11 cellular contexts compared by ENCODE assay signal in genomic region chr2:194319222-194319992, GRCh38.
DNase-seq lines count a peak whose midpoint lies in the region; ATAC-seq, FAIRE-seq and TF ChIP-seq lines count a peak whose summit lies in the region.
"Had no signal": no experiment of that assay in that cellular context is flagged by ENCODE, and none has a peak within 500 bp of the region (broad histone marks: within the 10 kb centered on the region; RNA-seq: fewer than 3 reads in every experiment).

No MANE protein-coding gene starts in this region.

- peak; percentile 57 for TF ChIP-seq CTCF in Loucy (conservative IDR thresholded peaks at IDR 0.05; ENCODE audit: low read length)
- TF ChIP-seq CTCF in HepG2 (CRISPR knock-in tag; IDR thresholded peaks at IDR 0.05) = no peak; the same call in 1 of the 2 replicates
- TF ChIP-seq CTCF in CD4-positive, alpha-beta T cell (IDR thresholded peaks at IDR 0.05) = no peak

- no peaks in the 10 kb centered on the region for H3K4me1 Mint-ChIP-seq in CD4-positive, alpha-beta T cell (ENCODE audit: low read depth)
- H3K4me1 Mint-ChIP-seq: activated B cell treated with CpG ODN at 0.5 μM for 24 hours had no signal

- H3K9me2 ChIP-seq in Loucy (replicated peaks; ENCODE audit: low read depth, low read length) = no peaks in the 10 kb centered on the region

- POLR2A ChIA-PET in HepG2 (lab: Yijun Ruan, JAX) = no interaction called here
- POLR2A ChIA-PET in CD4-positive, alpha-beta T cell (lab: Charles Lee) = no interaction called here

- H3K4me3 ChIP-seq in Loucy (ENCODE audit: low read length, poor library complexity, severe bottlenecking) (no peak overlapping the region), HepG2 (replicated peaks in 1 of 3; ENCODE audit: insufficient read depth in 1 of 3, low read depth in 2 of 3, low read length in 3 of 3) (no peak overlapping the region)

- no peaks in the 10 kb centered on the region for H4K20me1 ChIP-seq in Loucy (ENCODE audit: insufficient read depth, low read length, poor library complexity, severe bottlenecking)
- no peaks in the 10 kb centered on the region for H4K20me1 ChIP-seq in HepG2 (ENCODE audit: insufficient read depth, low read length)

- DNase-seq in HepG2 (ENCODE audit: low spot score) (peak; percentile 30), NCI-H1417 treated with DMSO at 0.1 percent for 48 hours (lab: John Stamatoyannopoulos, UW) (no peak), ecto neural progenitor cell (ENCODE audit: low spot score) (no peak)
- DNase-seq in CD4-positive, alpha-beta T cell = no peak
- DNase-seq: activated B cell treated with CpG ODN at 0.5 μM for 24 hours; amygdala; stimulated activated CD4-positive, alpha-beta T cell treated with anti-CD3 and anti-CD28 coated beads, Interleukin-4, amount 100 ng/mL, for 4 hours had no signal

- no peak for FAIRE-seq in HepG2 (lab: Jason Lieb, UNC)

- no peak overlapping the region for H3K4me3 Mint-ChIP-seq in CD4-positive, alpha-beta T cell
- H3K4me3 Mint-ChIP-seq: activated B cell treated with CpG ODN at 0.5 μM for 24 hours had no signal

- H3K36me3 ChIP-seq in Loucy (ENCODE audit: insufficient read depth, low read length) (no peaks in the 10 kb centered on the region), HepG2 (replicated peaks in 1 of 2; ENCODE audit: control insufficient read depth in 1 of 2, insufficient read depth in 2 of 2, low read length in 2 of 2) (no peaks in the 10 kb centered on the region)

- no peaks in the 10 kb centered on the region for H3F3A ChIP-seq in Loucy (ENCODE audit: low read depth)

- no peak overlapping the region for H2AFZ ChIP-seq in Loucy (ENCODE audit: low read length)
- no peak overlapping the region for H2AFZ ChIP-seq in HepG2 (ENCODE audit: low read length)

- no TSS peak for BruUV-seq in HepG2 (replicated peaks; lab: Mats Ljungman, UMichigan)

- no peak for TF ChIP-seq POLR2A in HepG2 (IDR thresholded peaks at IDR 0.05; ENCODE audit: insufficient read depth in 1 of 2, low read depth in 2 of 2, low read length in 2 of 2)

- H3K4me1 ChIP-seq in Loucy (ENCODE audit: insufficient read depth, low read length, poor library complexity, severe bottlenecking) = no peaks in the 10 kb centered on the region
- no peaks in the 10 kb centered on the region for H3K4me1 ChIP-seq in HepG2 (ENCODE audit: insufficient read depth, low read length)

- intact Hi-C loops in HepG2 (cut with micrococcal nuclease; ENCODE audit: unreplicated experiment) = no loop called here
- intact Hi-C loops in CD4-positive, alpha-beta T cell (cut with DNase I, micrococcal nuclease) = no loop called here

- H3K27ac Mint-ChIP-seq in CD4-positive, alpha-beta T cell = no peak overlapping the region
- H3K27ac Mint-ChIP-seq: activated B cell treated with CpG ODN at 0.5 μM for 24 hours had no signal

- H3K9ac ChIP-seq in Loucy (ENCODE audit: low read depth, low read length, poor library complexity, severe bottlenecking) (no peak overlapping the region), HepG2 (ENCODE audit: insufficient read depth, low read depth, low read length) (no peak overlapping the region)

- ATAC-seq in GM18909 (IDR thresholded peaks at IDR 0.05; ENCODE audit: poor library complexity, unreplicated experiment) (peak; percentile 70), HG02623 (IDR thresholded peaks at IDR 0.05; ENCODE audit: unreplicated experiment) (peak; percentile 82), HepG2 (peak; percentile 75), HG03095 (IDR thresholded peaks at IDR 0.05; ENCODE audit: unreplicated experiment) (no peak)
- no peak for ATAC-seq in CD4-positive, alpha-beta T cell (ENCODE audit: poor library complexity)

- no peaks in the 10 kb centered on the region for H3K27me3 Mint-ChIP-seq in CD4-positive, alpha-beta T cell
- H3K27me3 Mint-ChIP-seq: activated B cell treated with CpG ODN at 0.5 μM for 24 hours had no signal

- no peaks in the 10 kb centered on the region for H3K27me3 ChIP-seq in Loucy (ENCODE audit: insufficient read depth, low read length, poor library complexity, severe bottlenecking)
- no peaks in the 10 kb centered on the region for H3K27me3 ChIP-seq in HepG2 (ENCODE audit: control insufficient read depth in 1 of 2, insufficient read depth in 2 of 2, low read length in 2 of 2)
- no peaks in the 10 kb centered on the region for H3K27me3 ChIP-seq in CD4-positive, alpha-beta T cell (ENCODE audit: control insufficient read depth, insufficient read depth, low read length)

- no peaks in the 10 kb centered on the region for H3K36me3 Mint-ChIP-seq in CD4-positive, alpha-beta T cell (ENCODE audit: low read depth)

- H3K4me2 ChIP-seq in Loucy (ENCODE audit: low read depth, low read length, poor library complexity, severe bottlenecking) = no peak overlapping the region
- H3K4me2 ChIP-seq in HepG2 (ENCODE audit: low read depth, low read length) = no peak overlapping the region

- in situ Hi-C loops in HepG2 (cut with HindIII; ENCODE audit: extremely low pct_ligation_motif_present, low pct_unique_long_range_greater_than_20kb) = no loop called here

- no peaks in the 10 kb centered on the region for H3K79me2 ChIP-seq in Loucy (ENCODE audit: insufficient read depth, low read length)
- no peaks in the 10 kb centered on the region for H3K79me2 ChIP-seq in HepG2 (ENCODE audit: insufficient read depth, low read length)

- no peaks in the 10 kb centered on the region for H3K9me3 Mint-ChIP-seq in CD4-positive, alpha-beta T cell
- H3K9me3 Mint-ChIP-seq: activated B cell treated with CpG ODN at 0.5 μM for 24 hours had no signal

- WGBS in HepG2 (ENCODE audit: low lambda C conversion rate) = 19% methylated on average over 4 of the region's 4 CpGs

- no peak for TF ChIP-seq RAD21 in HepG2 (CRISPR knock-in tag; IDR thresholded peaks at IDR 0.05)

- H3K9me3 ChIP-seq in Loucy (ENCODE audit: insufficient read depth, low read depth, low read length) (no peaks in the 10 kb centered on the region), HepG2 (ENCODE audit: low read length) (no peaks in the 10 kb centered on the region)
- no peaks in the 10 kb centered on the region for H3K9me3 ChIP-seq in CD4-positive, alpha-beta T cell (ENCODE audit: control insufficient read depth, low read length)

- TF ChIP-seq EP300 in HepG2 (IDR thresholded peaks at IDR 0.05; ENCODE audit: low read depth in 2 of 2, low read length in 2 of 2) (no peak), HepG2 (CRISPR knock-in tag; IDR thresholded peaks at IDR 0.05; ENCODE audit: borderline replicate concordance) (no peak)

- no peak overlapping the region for H3K27ac ChIP-seq in HepG2 (ENCODE audit: extremely low read length, insufficient read depth, low read length)
- H3K27ac ChIP-seq in CD4-positive, alpha-beta T cell (ENCODE audit: low read depth, low read length) = no peak overlapping the region

- CTCF ChIA-PET in HepG2 (lab: Yijun Ruan, JAX; ENCODE audit: low intra/inter-chr PET ratio, low total read pairs) = interaction anchor here (1.1 kb wide), 1 partner anchor 999 kb away, joined by 3 read pairs; no protein-coding TSS in a partner anchor
- CTCF ChIA-PET in CD4-positive, alpha-beta T cell (lab: Charles Lee) = no interaction called here

TF ChIP-seq in HepG2, 621 proteins besides CTCF, POLR2A, EP300 and RAD21 (continues in another document):
- TF ChIP-seq ATF4 (CRISPR knock-in tag; IDR thresholded peaks at IDR 0.05) (no peak), MNT (IDR thresholded peaks at IDR 0.05) (peak; percentile 84), CENPX (CRISPR knock-in tag; IDR thresholded peaks at IDR 0.05) (no peak), PHF8 (CRISPR knock-in tag; IDR thresholded peaks at IDR 0.05) (no peak), ZNF556 (CRISPR knock-in tag; IDR thresholded peaks at IDR 0.05; ENCODE audit: borderline replicate concordance) (no peak), RAD51 (IDR thresholded peaks at IDR 0.05; ENCODE audit: borderline replicate concordance) (peak; percentile 16; the same call in 1 of the 2 replicates), ZNF710 (CRISPR knock-in tag; IDR thresholded peaks at IDR 0.05; ENCODE audit: borderline replicate concordance) (no peak), JUND (CRISPR knock-in tag; IDR thresholded peaks at IDR 0.05) (no peak), MED13 (CRISPR knock-in tag; IDR thresholded peaks at IDR 0.05) (no peak)

Comparison
In these comparisons a context has a peak if more than half of its experiments do, and no peak if none do; other contexts are left out.
1. ATAC-seq: peak in GM18909 (single experiment), HG02623 (single experiment) and HepG2 (single experiment); none in CD4-positive, alpha-beta T cell (single experiment) and HG03095 (single experiment).